Comparison of ENCODE assay signal across 30 cellular contexts in the genomic region with DNA sequence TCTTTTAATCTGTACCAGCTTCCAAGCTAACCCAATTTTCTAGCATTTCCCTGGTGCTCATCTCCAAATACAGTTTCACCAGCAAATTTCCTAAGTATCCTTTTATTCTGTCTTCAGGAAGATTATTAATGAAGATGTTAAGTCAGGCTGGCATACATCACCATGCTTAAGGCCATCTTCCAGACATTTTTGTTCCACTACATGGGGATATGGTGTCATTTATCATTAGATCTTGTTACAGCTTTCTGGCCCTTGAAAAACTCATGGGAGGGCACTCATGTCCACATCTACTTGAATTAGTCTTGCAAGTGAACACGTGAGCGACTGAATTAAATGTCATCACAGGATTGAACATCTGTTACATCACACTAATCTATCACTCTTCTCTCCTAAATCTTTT.
"Had no signal": no experiment of that assay in that cellular context is flagged by ENCODE, and none has a peak within 500 bp of the region (broad histone marks: within the 10 kb centered on the region; RNA-seq: fewer than 3 reads in every experiment).

No MANE protein-coding gene starts in this region.

- DNase-seq: activated B cell treated with CpG ODN at 0.5 μM for 24 hours; activated CD4-positive, alpha-beta memory T cell treated with anti-CD3 and anti-CD28 coated beads, Interleukin-2, amount 10 ng/mL, durations not matched to agents 7 days and 5 days; activated CD4-positive, alpha-beta T cell treated with anti-CD3 and anti-CD28 coated beads for 48 hours; activated CD4-positive, CD25-positive, alpha-beta regulatory T cell treated with anti-CD3 and anti-CD28 coated beads, Interleukin-2, amount 50 U/mL, for 72 hours; activated CD8-positive, alpha-beta memory T cell treated with anti-CD3 and anti-CD28 coated beads for 24 hours; activated CD8-positive, alpha-beta memory T cell treated with anti-CD3 and anti-CD28 coated beads, Interleukin-2, amount 10 ng/mL, durations not matched to agents 7 days and 5 days; activated CD8-positive, alpha-beta memory T cell treated with anti-CD3 and anti-CD28 coated beads, Interleukin-2, amount 50 U/mL, for 48 hours; activated effector memory CD4-positive, alpha-beta T cell treated with anti-CD3 and anti-CD28 coated beads, Interleukin-2, amount 50 U/mL, for 16 hours; activated naive CD4-positive, alpha-beta T cell treated with Interleukin-2 at 50 U/mL for 16 hours; activated naive CD8-positive, alpha-beta T cell treated with anti-CD3 and anti-CD28 coated beads, Interleukin-2, amount 10 ng/mL, durations not matched to agents 7 days and 5 days; activated T-cell treated with anti-CD3 and anti-CD28 coated beads, Interleukin-2, amount 50 U/mL, for 72 hours; amygdala; Kasumi-1; KG1; MG63; NCI-H1048; NCI-H1105 treated with DMSO at 0.1 percent for 48 hours; NCI-H146; NCI-H187; NCI-H2029 treated with DMSO at 0.1 percent for 48 hours; NCI-H2107; NCI-H226; NCI-H446 treated with DMSO at 0.1 percent for 48 hours; NCI-H526; NCI-H774; SHP77; SJCRH30; SK-N-SH had no signal

- ATAC-seq: activated CD8-positive, alpha-beta memory T cell treated with anti-CD3 and anti-CD28 coated beads, Interleukin-2, amount 10 ng/mL, durations not matched to agents 7 days and 5 days; activated T-cell treated with anti-CD3 and anti-CD28 coated beads, Interleukin-2, amount 50 U/mL, for 72 hours; activated T-helper 17 cell treated with anti-CD3 and anti-CD28 coated beads, Interleukin-2, amount 50 U/mL, for 72 hours; Panc1 had no signal
